Comparison of ENCODE assay signal across 8 cellular contexts in the genomic region with DNA sequence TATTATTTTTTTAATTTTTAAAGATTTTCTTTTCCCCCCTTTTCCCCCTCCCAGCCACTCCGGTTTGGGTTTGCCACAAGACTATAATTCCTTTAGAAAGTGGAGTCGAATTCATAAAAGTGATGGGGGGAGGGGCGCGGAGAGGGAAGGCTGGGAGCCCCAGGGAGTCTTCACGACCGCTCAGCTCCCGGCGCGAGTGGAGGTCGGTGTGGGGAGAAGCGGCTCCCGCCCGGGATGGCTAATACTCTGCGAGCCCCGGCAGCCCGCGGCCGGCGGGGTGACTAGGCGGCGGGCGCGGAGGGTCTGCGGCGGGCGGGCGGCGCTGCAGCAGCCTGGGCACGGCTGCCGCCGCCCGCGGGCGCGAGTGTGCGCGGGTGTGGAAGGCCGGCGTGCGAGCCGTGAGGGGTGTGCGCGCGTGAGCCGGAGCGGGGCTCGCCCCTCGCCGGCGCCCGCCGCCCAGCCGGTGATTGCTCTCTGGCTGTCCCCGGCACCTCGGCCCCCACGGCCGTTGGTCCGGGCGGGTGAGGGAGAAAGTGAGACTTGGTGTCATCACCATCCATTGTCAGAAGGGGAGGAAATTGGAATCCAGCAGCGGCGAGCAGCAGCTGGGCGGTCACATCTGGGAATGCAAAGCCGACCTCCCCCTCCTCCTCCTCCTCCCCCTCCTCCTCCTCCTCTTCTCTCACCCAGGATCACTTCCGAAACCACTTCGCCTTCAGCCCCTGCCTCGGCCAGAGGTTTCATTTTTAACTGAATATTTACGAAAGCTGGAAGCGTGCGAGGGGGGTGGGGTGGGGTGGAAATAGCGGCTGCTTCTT. TPM values are rescaled to one million over a fixed set of nuclear protein-coding genes. Genes with fewer than 3 reads are reported as not detected.
A peak's percentile ranks its signal among the peaks of the same experiment; 100 is the strongest.
DNase-seq lines count a peak whose midpoint lies in the region; ATAC-seq and TF ChIP-seq lines count a peak whose summit lies in the region.

A gene with protein sequence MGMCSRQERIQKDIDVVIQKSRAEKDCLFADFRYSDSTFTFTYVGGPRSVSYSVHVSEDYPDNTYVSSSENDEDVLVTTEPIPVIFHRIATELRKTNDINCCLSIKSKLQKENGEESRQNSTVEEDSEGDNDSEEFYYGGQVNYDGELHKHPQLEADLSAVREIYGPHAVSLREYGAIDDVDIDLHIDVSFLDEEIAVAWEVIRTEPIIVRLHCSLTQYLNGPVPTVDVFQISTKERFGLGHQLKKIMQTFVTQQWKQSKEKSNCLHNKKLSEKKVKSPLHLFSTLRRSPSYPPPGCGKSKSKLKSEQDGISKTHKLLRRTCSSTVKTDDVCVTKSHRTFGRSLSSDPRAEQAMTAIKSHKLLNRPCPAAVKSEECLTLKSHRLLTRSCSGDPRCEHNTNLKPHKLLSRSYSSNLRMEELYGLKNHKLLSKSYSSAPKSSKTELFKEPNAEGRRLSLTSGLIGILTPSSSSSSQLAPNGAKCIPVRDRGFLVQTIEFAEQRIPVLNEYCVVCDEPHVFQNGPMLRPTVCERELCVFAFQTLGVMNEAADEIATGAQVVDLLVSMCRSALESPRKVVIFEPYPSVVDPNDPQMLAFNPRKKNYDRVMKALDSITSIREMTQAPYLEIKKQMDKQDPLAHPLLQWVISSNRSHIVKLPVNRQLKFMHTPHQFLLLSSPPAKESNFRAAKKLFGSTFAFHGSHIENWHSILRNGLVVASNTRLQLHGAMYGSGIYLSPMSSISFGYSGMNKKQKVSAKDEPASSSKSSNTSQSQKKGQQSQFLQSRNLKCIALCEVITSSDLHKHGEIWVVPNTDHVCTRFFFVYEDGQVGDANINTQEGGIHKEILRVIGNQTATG (plus strand): TSS at position 377 of the 818 bp plus-strand sequence. CDS start 459 bp downstream, outside the sequence.

- WGBS in suprapubic skin, result under 1% methylated on average over 29 of the region's 70 CpGs

- H3K4me2 ChIP-seq in OCI-LY7 (ENCODE audit: low read length), result peak within 1 kb of the TSS; percentile 77

- TF ChIP-seq EP300 in suprapubic skin (IDR thresholded peaks at IDR 0.05), result no peak

- H3K4me3 ChIP-seq in OCI-LY7 (ENCODE audit: low read depth, low read length, poor library complexity, severe bottlenecking) (peak within 1 kb of the TSS; percentile 91), fibroblast of the aortic adventitia (ENCODE audit: low read depth, low read length) (peak within 1 kb of the TSS; percentile 93), suprapubic skin (peak within 1 kb of the TSS; percentile 99)

- peak within 1 kb of the TSS; percentile 79 to 98 (median 89) for H3K27ac Mint-ChIP-seq in nephron

- TF ChIP-seq CTCF in OCI-LY7 (conservative IDR thresholded peaks at IDR 0.05; ENCODE audit: low read length) (no peak), fibroblast of the aortic adventitia (IDR thresholded peaks at IDR 0.05; ENCODE audit: insufficient read depth, low read length) (no peak), nephron (IDR thresholded peaks at IDR 0.05; ENCODE audit: unreplicated experiment in 3 of 3) (no peak), suprapubic skin (IDR thresholded peaks at IDR 0.05) (no peak)

- no peaks in the 10 kb centered on the region for H4K20me1 ChIP-seq in OCI-LY7 (ENCODE audit: insufficient read depth, low read length)

- H3K4me1 ChIP-seq in OCI-LY7 (ENCODE audit: insufficient read depth, low read length, poor library complexity, severe bottlenecking) (peaks cover 39% of the 10 kb centered on the region), suprapubic skin (peaks cover 26% of the 10 kb centered on the region)

- TF ChIP-seq POLR2A in suprapubic skin (IDR thresholded peaks at IDR 0.05), result no peak

- no peaks in the 10 kb centered on the region for H3K36me3 ChIP-seq in OCI-LY7 (ENCODE audit: insufficient read depth, low read length)
- H3K36me3 ChIP-seq in suprapubic skin, result no peaks in the 10 kb centered on the region

- H3K79me2 ChIP-seq in OCI-LY7 (ENCODE audit: insufficient read depth, low read depth, low read length), result peaks cover 35% of the 10 kb centered on the region

- no TSS peak for BruUV-seq in OCI-LY7 (replicated peaks; lab: Mats Ljungman, UMichigan)

- no peaks in the 10 kb centered on the region for H3K27me3 ChIP-seq in suprapubic skin

- ATAC-seq in HG03025 (IDR thresholded peaks at IDR 0.05; ENCODE audit: low FRiP score, unreplicated experiment), result peak; percentile 48

- no peaks in the 10 kb centered on the region for H3K9me3 Mint-ChIP-seq in nephron

- CTCF ChIA-PET in OCI-LY7 (lab: Charles Lee; ENCODE audit: unreplicated experiment), result no interaction called here

- H3K27me3 Mint-ChIP-seq in nephron (ENCODE audit: low read depth), result peaks cover 14% of the 10 kb centered on the region

- H3K27ac ChIP-seq in OCI-LY7 (ENCODE audit: low read depth, low read length, poor library complexity, severe bottlenecking), result peak within 1 kb of the TSS; percentile 83
- H3K27ac ChIP-seq in suprapubic skin, result peak within 1 kb of the TSS; percentile 88

- DNase-seq in NCI-H1105 treated with DMSO at 0.1 percent for 48 hours (lab: John Stamatoyannopoulos, UW) (peak; percentile 29), NCI-H1105 (lab: John Stamatoyannopoulos, UW) (no peak), OCI-LY7 (ENCODE audit: low spot score) (peak; percentile 63), fibroblast of the aortic adventitia (ENCODE audit: low read depth) (peak; percentile 60), suprapubic skin (ENCODE audit: low spot score in 2 of 2) (peak; percentile 72 to 81)
- DNase-seq in activated T-helper 1 cell treated with anti-CD3 and anti-CD28 coated beads, Interleukin-2, amount 50 U/mL, for 16 hours (ENCODE audit: low read depth in 1 of 2, low spot score in 1 of 2), result peak; percentile 18 to 28

- peaks cover under 1% of the 10 kb centered on the region for H3K9me3 ChIP-seq in OCI-LY7 (ENCODE audit: low read length)
- no peaks in the 10 kb centered on the region for H3K9me3 ChIP-seq in suprapubic skin

- peak within 1 kb of the TSS; percentile 85 for H2AFZ ChIP-seq in OCI-LY7 (ENCODE audit: low read length)

- no peaks in the 10 kb centered on the region for H3K9me2 ChIP-seq in OCI-LY7 (ENCODE audit: insufficient read depth, low read length)

- H3K4me3 Mint-ChIP-seq in nephron, result peak within 1 kb of the TSS; percentile 98 to 100 (median 98)

- H3K4me1 Mint-ChIP-seq in nephron, result peaks cover 12% of the 10 kb centered on the region

- POLR2A ChIA-PET in OCI-LY7 (lab: Charles Lee), result interaction anchor here (0.6 to 1.2 kb wide), 4 partner anchors 52 to 221 kb away, joined by 3 to 4 read pairs (median 4); no protein-coding TSS in a partner anchor

- H3K36me3 Mint-ChIP-seq in nephron (ENCODE audit: low read depth), result no peaks in the 10 kb centered on the region

- intact Hi-C loops in OCI-LY7 (cut with micrococcal nuclease; ENCODE audit: unreplicated experiment), result loop anchor here (2.0 to 5.0 kb wide), 5 partner anchors 46 to 186 kb away; no protein-coding TSS in a partner anchor

RNA-seq across cellular contexts. Expression of the gene that starts here (rescaled TPM):
- 22.9 and 39.2 TPM in 2 replicates for total RNA-seq in OCI-LY7 (2014; rRNA removed; shearing (Covaris generic))
- 36.8 and 39.7 TPM in 2 replicates for total RNA-seq in OCI-LY7 (2022)
- 8.2 and 20.1 TPM in 2 replicates for total RNA-seq in fibroblast of the aortic adventitia (ENCODE audit: low replicate concordance)
- 10 to 100 TPM in 3 of 4 donors, 1 to 10 TPM in 1; 9.7 to 18.0 (median 13.2) TPM for total RNA-seq in suprapubic skin
